1 cellular context compared by ENCODE assay signal in genomic region chr6:21294144-21294543, GRCh38.
TF ChIP-seq lines count a peak whose summit lies in the region.

No MANE protein-coding gene starts in this region.

TF ChIP-seq in SK-N-SH, 30 proteins besides CTCF, POLR2A, EP300 and RAD21 (continued from another document):
- no peak for TF ChIP-seq REST (IDR thresholded peaks at IDR 0.05; ENCODE audit: low read depth, low read length)
- no peak for TF ChIP-seq USF1 (IDR thresholded peaks at IDR 0.05; ENCODE audit: borderline replicate concordance, low read depth)
- no peak for TF ChIP-seq YY1 (IDR thresholded peaks at IDR 0.05; ENCODE audit: low read depth)
- TF ChIP-seq RFX5 (IDR thresholded peaks at IDR 0.05; ENCODE audit: low read length): no peak
- TF ChIP-seq POLR2AphosphoS5 (IDR thresholded peaks at IDR 0.05; ENCODE audit: low read depth, low read length): no peak
- TF ChIP-seq JUND (IDR thresholded peaks at IDR 0.05): no peak
- no peak for TF ChIP-seq ZBTB33 (IDR thresholded peaks at IDR 0.05; ENCODE audit: borderline replicate concordance, low read depth)
- TF ChIP-seq TEAD4 (IDR thresholded peaks at IDR 0.05; ENCODE audit: borderline replicate concordance, insufficient read depth): no peak
